18 cellular contexts compared by ENCODE assay signal in the genomic region with DNA sequence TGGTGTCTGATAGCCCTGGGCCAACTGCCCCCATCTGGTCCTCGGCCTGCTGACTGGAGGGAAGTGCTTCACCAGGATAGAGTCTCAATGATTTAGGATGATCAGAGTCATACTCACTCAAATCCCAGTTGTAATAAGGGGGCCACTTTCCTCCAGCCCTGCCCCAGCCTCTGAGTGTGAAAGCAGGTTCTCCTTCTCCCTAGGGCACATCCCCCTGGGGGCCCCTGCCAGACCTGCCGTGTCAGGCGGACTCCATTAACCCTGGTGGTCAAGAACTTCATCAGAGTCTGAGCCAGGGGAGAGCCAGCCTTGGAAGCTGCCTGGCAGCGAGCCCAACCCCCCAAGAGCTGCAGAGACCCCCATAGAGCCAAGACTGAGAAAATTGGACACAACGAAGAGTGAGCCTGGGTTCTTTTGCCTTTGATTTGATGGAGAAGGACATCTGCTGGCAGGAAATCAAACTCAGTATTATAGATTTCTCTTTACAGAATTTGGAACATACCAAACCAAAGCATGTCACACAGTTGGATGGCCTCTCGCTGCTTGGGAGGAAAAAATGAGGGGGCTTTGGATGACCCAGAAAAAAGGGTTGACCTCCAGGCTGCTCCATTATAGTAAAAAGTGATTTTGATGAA.
DNase-seq lines count a peak whose midpoint lies in the region; ATAC-seq, FAIRE-seq and TF ChIP-seq lines count a peak whose summit lies in the region.
"Had no signal": no experiment of that assay in that cellular context is flagged by ENCODE, and none has a peak within 500 bp of the region (broad histone marks: within the 10 kb centered on the region; RNA-seq: fewer than 3 reads in every experiment).

No MANE protein-coding gene starts in this region.

- H3K36me3 ChIP-seq in SK-N-SH (replicated peaks in 1 of 2; ENCODE audit: control insufficient read depth in 1 of 2, insufficient read depth in 2 of 2, low read length in 1 of 2) (no peaks in the 10 kb centered on the region), OCI-LY3 (replicated peaks; ENCODE audit: low read depth, low read length) (no peaks in the 10 kb centered on the region)

- TF ChIP-seq RAD21 in SK-N-SH (IDR thresholded peaks at IDR 0.05; ENCODE audit: low read length): peak; percentile 23; the same call in 1 of the 2 replicates

- CTCF ChIA-PET in SK-N-SH (lab: Yijun Ruan, JAX) (no interaction called here), RWPE1 (lab: Yijun Ruan, JAX) (no interaction called here)

- H3K27ac ChIP-seq in SK-N-SH (ENCODE audit: low read depth in 2 of 2, low read length in 1 of 2) (no peak overlapping the region), OCI-LY3 (ENCODE audit: low read length) (no peak overlapping the region), RWPE1 (no peak overlapping the region)

- no peaks in the 10 kb centered on the region for H3K79me2 ChIP-seq in SK-N-SH (ENCODE audit: insufficient read depth)
- no peaks in the 10 kb centered on the region for H3K79me2 ChIP-seq in OCI-LY3 (ENCODE audit: low read length)

- DNase-seq in SK-N-SH (no peak), GM12891 (ENCODE audit: insufficient read length, low spot score) (no peak), retina (peak; percentile 64), RWPE1 (ENCODE audit: low spot score) (no peak)
- no peak for DNase-seq in activated naive CD4-positive, alpha-beta T cell treated with anti-CD3 and anti-CD28 coated beads, Interleukin-2, amount 50 U/mL, for 16 hours
- DNase-seq: CD4-positive, alpha-beta memory T cell; DMS153; GF-D8; NCI-H187 treated with DMSO at 0.1 percent for 48 hours; NCI-H2171; NK-92 treated with Interleukin-12 subunit alpha and Interleukin-12 subunit beta, amount 100 ng/mL, for 24 hours; T-helper 17 cell had no signal

- POLR2A ChIA-PET in SK-N-SH (lab: Yijun Ruan, JAX) (no interaction called here), RWPE1 (lab: Yijun Ruan, JAX; ENCODE audit: low non-redundant PET) (no interaction called here)

- no peaks in the 10 kb centered on the region for H3K27me3 ChIP-seq in SK-N-SH (ENCODE audit: insufficient read depth)
- H3K27me3 ChIP-seq in OCI-LY3 (ENCODE audit: low read depth, low read length): no peaks in the 10 kb centered on the region

- TF ChIP-seq EP300 in SK-N-SH (IDR thresholded peaks at IDR 0.05; ENCODE audit: borderline replicate concordance in 1 of 2, low read depth in 1 of 2, low read length in 1 of 2): no peak

- H3K9me3 ChIP-seq in SK-N-SH (no peaks in the 10 kb centered on the region), OCI-LY3 (ENCODE audit: insufficient read depth, low read length) (no peaks in the 10 kb centered on the region)

- ATAC-seq in SK-N-SH treated with all-trans-retinoic acid at 6 μM for 48 hours (no peak), HG03175 (IDR thresholded peaks at IDR 0.05; ENCODE audit: unreplicated experiment) (no peak)
- ATAC-seq: K562, T-helper 17 cell had no signal

- H3K4me2 ChIP-seq in SK-N-SH: no peak overlapping the region
- H3K4me2 ChIP-seq in OCI-LY3 (ENCODE audit: low read length): no peak overlapping the region

- no peaks in the 10 kb centered on the region for H3K9me2 ChIP-seq in SK-N-SH

- no peaks in the 10 kb centered on the region for H3F3A ChIP-seq in SK-N-SH (replicated peaks; ENCODE audit: insufficient read depth)

- no peak for TF ChIP-seq CTCF in SK-N-SH (IDR thresholded peaks at IDR 0.05)
- TF ChIP-seq CTCF in OCI-LY3 (IDR thresholded peaks at IDR 0.05; ENCODE audit: low read depth, low read length): peak; percentile 39
- TF ChIP-seq CTCF in RWPE1 (conservative IDR thresholded peaks at IDR 0.05; ENCODE audit: low read depth): no peak

- no peak overlapping the region for H3K4me3 ChIP-seq in SK-N-SH (ENCODE audit: low read depth in 2 of 2, low read length in 1 of 2)
- H3K4me3 ChIP-seq in OCI-LY3 (ENCODE audit: low read length): no peak overlapping the region
- H3K4me3 ChIP-seq: K562 had no signal

- no peak for TF ChIP-seq POLR2A in GM12891 (IDR thresholded peaks at IDR 0.05; ENCODE audit: low read depth, low read length)

- no peaks in the 10 kb centered on the region for H4K20me1 ChIP-seq in SK-N-SH (ENCODE audit: insufficient read depth)
- H4K20me1 ChIP-seq in OCI-LY3 (ENCODE audit: insufficient read depth, low read length): no peaks in the 10 kb centered on the region

- no peak overlapping the region for H2AFZ ChIP-seq in SK-N-SH (ENCODE audit: low read depth)
- H2AFZ ChIP-seq in OCI-LY3 (ENCODE audit: low read depth, low read length): no peak overlapping the region

- WGBS in SK-N-SH (ENCODE audit: low lambda C conversion rate): 33% methylated on average over 6 of the region's 6 CpGs

- H3K4me1 ChIP-seq in SK-N-SH (ENCODE audit: control insufficient read depth in 1 of 2, insufficient read depth in 2 of 2, low read depth in 1 of 2, low read length in 1 of 2) (peaks cover 0 to 2% of the 10 kb centered on the region in 2 experiments; a peak in 1 of 4 replicates), OCI-LY3 (ENCODE audit: low read length) (peaks cover 27% of the 10 kb centered on the region)

- no peak overlapping the region for H3K9ac ChIP-seq in SK-N-SH
- no peak overlapping the region for H3K9ac ChIP-seq in OCI-LY3 (ENCODE audit: low read length)

- FAIRE-seq in GM12891 (lab: Jason Lieb, UNC): peak; percentile 31
- FAIRE-seq: A204.1, H1, K562 had no signal

TF ChIP-seq in SK-N-SH, 30 proteins besides CTCF, POLR2A, EP300 and RAD21 (continues in another document):
- TF ChIP-seq YY1 (IDR thresholded peaks at IDR 0.05; ENCODE audit: low read depth): no peak
- TF ChIP-seq NFIC (IDR thresholded peaks at IDR 0.05; ENCODE audit: borderline replicate concordance): no peak
- TF ChIP-seq RFX5 (IDR thresholded peaks at IDR 0.05; ENCODE audit: low read length): no peak
- TF ChIP-seq MXI1 (IDR thresholded peaks at IDR 0.05; ENCODE audit: low read depth, low read length): no peak
- no peak for TF ChIP-seq EZH2phosphoT487 (IDR thresholded peaks at IDR 0.05; ENCODE audit: borderline replicate concordance, low read depth)
- TF ChIP-seq FOXM1 (IDR thresholded peaks at IDR 0.05; ENCODE audit: low read depth): no peak
- no peak for TF ChIP-seq CHD2 (IDR thresholded peaks at IDR 0.05; ENCODE audit: low read length, partially characterized antibody)
- no peak for TF ChIP-seq TCF12 (IDR thresholded peaks at IDR 0.05)

TF ChIP-seq in SK-N-SH treated with all-trans-retinoic acid at 6 μM for 48 hours, 23 proteins besides CTCF, POLR2A, EP300 and RAD21 (continues in another document):
- TF ChIP-seq, protein P1, sequence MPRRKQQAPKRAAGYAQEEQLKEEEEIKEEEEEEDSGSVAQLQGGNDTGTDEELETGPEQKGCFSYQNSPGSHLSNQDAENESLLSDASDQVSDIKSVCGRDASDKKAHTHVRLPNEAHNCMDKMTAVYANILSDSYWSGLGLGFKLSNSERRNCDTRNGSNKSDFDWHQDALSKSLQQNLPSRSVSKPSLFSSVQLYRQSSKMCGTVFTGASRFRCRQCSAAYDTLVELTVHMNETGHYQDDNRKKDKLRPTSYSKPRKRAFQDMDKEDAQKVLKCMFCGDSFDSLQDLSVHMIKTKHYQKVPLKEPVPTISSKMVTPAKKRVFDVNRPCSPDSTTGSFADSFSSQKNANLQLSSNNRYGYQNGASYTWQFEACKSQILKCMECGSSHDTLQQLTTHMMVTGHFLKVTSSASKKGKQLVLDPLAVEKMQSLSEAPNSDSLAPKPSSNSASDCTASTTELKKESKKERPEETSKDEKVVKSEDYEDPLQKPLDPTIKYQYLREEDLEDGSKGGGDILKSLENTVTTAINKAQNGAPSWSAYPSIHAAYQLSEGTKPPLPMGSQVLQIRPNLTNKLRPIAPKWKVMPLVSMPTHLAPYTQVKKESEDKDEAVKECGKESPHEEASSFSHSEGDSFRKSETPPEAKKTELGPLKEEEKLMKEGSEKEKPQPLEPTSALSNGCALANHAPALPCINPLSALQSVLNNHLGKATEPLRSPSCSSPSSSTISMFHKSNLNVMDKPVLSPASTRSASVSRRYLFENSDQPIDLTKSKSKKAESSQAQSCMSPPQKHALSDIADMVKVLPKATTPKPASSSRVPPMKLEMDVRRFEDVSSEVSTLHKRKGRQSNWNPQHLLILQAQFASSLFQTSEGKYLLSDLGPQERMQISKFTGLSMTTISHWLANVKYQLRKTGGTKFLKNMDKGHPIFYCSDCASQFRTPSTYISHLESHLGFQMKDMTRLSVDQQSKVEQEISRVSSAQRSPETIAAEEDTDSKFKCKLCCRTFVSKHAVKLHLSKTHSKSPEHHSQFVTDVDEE (CRISPR knock-in tag; IDR thresholded peaks at IDR 0.05): no peak
- no peak for TF ChIP-seq ZC3H10 (CRISPR knock-in tag; IDR thresholded peaks at IDR 0.05)

TF ChIP-seq in GM12891, 5 proteins besides CTCF, POLR2A, EP300 and RAD21:
- no peak for TF ChIP-seq PAX5 (IDR thresholded peaks at IDR 0.05; ENCODE audit: insufficient read depth, low read length, severe bottlenecking)
- TF ChIP-seq TAF1 (IDR thresholded peaks at IDR 0.05; ENCODE audit: low read depth, low read length): no peak
- TF ChIP-seq POLR2AphosphoS5 (IDR thresholded peaks at IDR 0.05; ENCODE audit: low read depth, low read length): no peak
- TF ChIP-seq POU2F2 (IDR thresholded peaks at IDR 0.05; ENCODE audit: low read depth, low read length): no peak
- TF ChIP-seq SPI1 (IDR thresholded peaks at IDR 0.05; ENCODE audit: low read depth, low read length): no peak
TF ChIP-seq in GM12891: peak in this region for 0.
